In the genomic region with DNA sequence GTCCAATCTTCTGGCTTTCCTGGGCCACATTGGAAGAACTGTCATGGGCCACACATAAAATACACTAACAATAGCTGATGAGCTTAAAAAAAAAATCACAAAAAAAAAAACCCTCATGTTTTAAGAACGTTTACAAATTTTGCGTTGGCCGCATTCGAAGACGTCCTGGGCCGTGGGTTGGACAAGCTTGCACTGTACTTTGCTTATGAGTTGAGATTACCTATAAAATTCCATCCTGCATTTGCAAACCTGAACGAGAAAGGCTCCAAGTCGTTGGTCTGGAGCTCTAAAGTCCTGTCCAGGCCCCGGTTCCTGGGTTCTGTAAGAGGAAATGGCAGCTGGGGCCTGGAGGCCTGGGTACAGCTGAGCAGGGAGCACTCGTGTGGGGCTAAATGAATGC, we compare ENCODE assay signal across 18 cellular contexts. TPM values are rescaled to one million over a fixed set of nuclear protein-coding genes. Genes with fewer than 3 reads are reported as not detected.
"Had no signal": no experiment of that assay in that cellular context is flagged by ENCODE, and none has a peak within 500 bp of the region (broad histone marks: within the 10 kb centered on the region; RNA-seq: fewer than 3 reads in every experiment).

No MANE protein-coding gene starts in this region.

- DNase-seq: Karpas-422; KBM-7; MM.1S; NCI-H1436; NCI-H187 treated with DMSO at 0.1 percent for 48 hours; NCI-H2029 treated with DMSO at 0.1 percent for 48 hours; NCI-H446 treated with DMSO at 0.1 percent for 48 hours; NCI-H526; NCI-H748 treated with DMSO at 0.1 percent for 48 hours; NK-92 treated with Interleukin-12 subunit alpha and Interleukin-12 subunit beta, amount 100 ng/mL, for 24 hours; PC-3; SHP77 treated with DMSO at 0.1 percent for 48 hours; SJCRH30 had no signal

- H3K27me3 ChIP-seq: SJCRH30 had no signal

- ATAC-seq: Panc1, PC-3, Right ventricle myocardium inferior, SK-N-SH treated with all-trans-retinoic acid at 6 μM for 48 hours had no signal

- H3K27ac ChIP-seq: RWPE1, SJCRH30 had no signal

- H3K4me3 ChIP-seq: SJCRH30 had no signal

RNA-seq across cellular contexts. Expression of a gene that starts 51.4 kb away (rescaled TPM):
- total RNA-seq: HT-29, PC-3 had no signal
